ENCODE assay signal across 27 cellular contexts in genomic region chr2:31515586-31515985, GRCh38.
"Had no signal": no experiment of that assay in that cellular context is flagged by ENCODE, and none has a peak within 500 bp of the region (broad histone marks: within the 10 kb centered on the region; RNA-seq: fewer than 3 reads in every experiment).

No MANE protein-coding gene starts in this region.

- H3K4me1 Mint-ChIP-seq: endodermal cell had no signal

- DNase-seq: colonic mucosa; cortex of kidney; dermis blood vessel endothelial cell; dorsolateral prefrontal cortex; effector CD4-positive, alpha-beta T cell; effector CD8-positive, alpha-beta T cell; effector memory CD4-positive, alpha-beta T cell; effector memory CD8-positive, alpha-beta T cell; endodermal cell; erythroblast; esophagus squamous epithelium; foreskin fibroblast; foreskin keratinocyte; foreskin melanocyte; gastrocnemius medialis; glutamatergic neuron; head of caudate nucleus; heart left ventricle had no signal

- H3K36me3 ChIP-seq: colonic mucosa, esophagus squamous epithelium, gastrocnemius medialis, gastroesophageal sphincter, heart left ventricle had no signal

- ATAC-seq: effector memory CD8-positive, alpha-beta T cell; esophagus mucosa; foreskin keratinocyte; gastrocnemius medialis; gastroesophageal sphincter; heart left ventricle had no signal

- H3K27ac Mint-ChIP-seq: dendritic cell treated with granulocyte-macrophage colony-stimulating factor and Interleukin-4, amounts not matched to agents 40 ng/mL and 50 ng/mL, for 4 days; effector memory CD8-positive, alpha-beta T cell; endodermal cell had no signal

- FAIRE-seq: colon, endometrium, endothelial cell of umbilical vein, frontal cortex had no signal

- H3K9me3 ChIP-seq: colonic mucosa, esophagus squamous epithelium, gastrocnemius medialis, gastroesophageal sphincter, heart left ventricle had no signal

- H3K9me3 Mint-ChIP-seq: dendritic cell treated with granulocyte-macrophage colony-stimulating factor and Interleukin-4, amounts not matched to agents 40 ng/mL and 50 ng/mL, for 4 days; effector memory CD8-positive, alpha-beta T cell had no signal

- H3K4me1 ChIP-seq: colonic mucosa, esophagus squamous epithelium, foreskin keratinocyte, gastrocnemius medialis, gastroesophageal sphincter, heart left ventricle had no signal

- H3K27me3 ChIP-seq: colonic mucosa, dorsolateral prefrontal cortex, gastrocnemius medialis, gastroesophageal sphincter, heart left ventricle had no signal

- H3K4me3 Mint-ChIP-seq: dendritic cell treated with granulocyte-macrophage colony-stimulating factor and Interleukin-4, amounts not matched to agents 40 ng/mL and 50 ng/mL, for 4 days; effector memory CD8-positive, alpha-beta T cell; endodermal cell had no signal

- H3K27ac ChIP-seq: colonic mucosa, coronary artery, dorsolateral prefrontal cortex, epithelial cell of prostate, esophagus squamous epithelium, foreskin keratinocyte, gastrocnemius medialis, gastroesophageal sphincter, heart left ventricle had no signal

- H3K4me3 ChIP-seq: colonic mucosa, coronary artery, dorsolateral prefrontal cortex, esophagus squamous epithelium, gastrocnemius medialis, gastroesophageal sphincter, heart left ventricle had no signal
